ENCODE assay signal across 1 cellular context in the genomic region with DNA sequence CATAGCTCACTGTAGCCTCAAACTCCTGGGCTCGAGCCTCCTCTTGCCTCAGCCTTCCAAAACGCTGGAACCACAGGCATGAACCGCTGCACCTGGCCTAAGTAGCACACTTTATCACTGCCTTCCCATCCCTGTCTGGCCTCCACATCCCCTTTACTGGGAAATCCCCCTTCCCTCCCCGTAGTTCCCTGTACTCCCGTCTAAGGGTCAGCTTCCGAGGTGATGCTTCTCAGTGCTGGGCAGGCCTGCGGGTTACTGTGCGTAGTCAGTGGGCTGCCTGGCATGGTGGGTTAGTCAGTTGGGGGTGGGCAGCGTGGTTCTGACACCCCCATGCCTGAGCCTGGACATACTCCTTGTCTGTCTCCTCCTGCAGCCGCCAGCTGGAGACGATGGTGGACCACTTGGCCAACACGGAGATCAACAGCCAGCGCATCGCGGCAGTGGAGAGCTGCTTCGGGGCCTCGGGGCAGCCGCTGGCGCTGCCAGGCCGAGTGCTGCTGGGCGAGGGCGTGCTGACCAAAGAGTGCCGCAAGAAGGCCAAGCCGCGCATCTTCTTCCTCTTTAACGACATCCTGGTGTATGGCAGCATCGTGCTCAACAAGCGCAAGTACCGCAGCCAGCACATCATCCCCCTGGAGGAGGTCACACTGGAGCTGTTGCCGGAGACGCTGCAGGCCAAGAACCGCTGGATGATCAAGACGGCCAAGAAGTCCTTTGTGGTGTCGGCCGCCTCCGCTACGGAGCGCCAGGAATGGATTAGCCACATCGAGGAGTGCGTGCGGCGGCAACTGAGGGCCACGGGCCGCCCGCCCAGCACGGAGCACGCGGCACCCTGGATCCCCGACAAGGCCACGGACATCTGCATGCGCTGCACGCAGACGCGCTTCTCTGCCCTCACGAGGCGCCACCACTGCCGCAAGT.
TF ChIP-seq lines count a peak whose summit lies in the region.

No MANE protein-coding gene starts in this region.

TF ChIP-seq in GM23338, 12 proteins besides CTCF, POLR2A, EP300 and RAD21 (continued from another document):
- TF ChIP-seq, protein P1, sequence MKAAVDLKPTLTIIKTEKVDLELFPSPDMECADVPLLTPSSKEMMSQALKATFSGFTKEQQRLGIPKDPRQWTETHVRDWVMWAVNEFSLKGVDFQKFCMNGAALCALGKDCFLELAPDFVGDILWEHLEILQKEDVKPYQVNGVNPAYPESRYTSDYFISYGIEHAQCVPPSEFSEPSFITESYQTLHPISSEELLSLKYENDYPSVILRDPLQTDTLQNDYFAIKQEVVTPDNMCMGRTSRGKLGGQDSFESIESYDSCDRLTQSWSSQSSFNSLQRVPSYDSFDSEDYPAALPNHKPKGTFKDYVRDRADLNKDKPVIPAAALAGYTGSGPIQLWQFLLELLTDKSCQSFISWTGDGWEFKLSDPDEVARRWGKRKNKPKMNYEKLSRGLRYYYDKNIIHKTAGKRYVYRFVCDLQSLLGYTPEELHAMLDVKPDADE (IDR thresholded peaks at IDR 0.05): no peak
- no peak for TF ChIP-seq NANOG (IDR thresholded peaks at IDR 0.05; ENCODE audit: borderline replicate concordance)
- TF ChIP-seq, protein P2, sequence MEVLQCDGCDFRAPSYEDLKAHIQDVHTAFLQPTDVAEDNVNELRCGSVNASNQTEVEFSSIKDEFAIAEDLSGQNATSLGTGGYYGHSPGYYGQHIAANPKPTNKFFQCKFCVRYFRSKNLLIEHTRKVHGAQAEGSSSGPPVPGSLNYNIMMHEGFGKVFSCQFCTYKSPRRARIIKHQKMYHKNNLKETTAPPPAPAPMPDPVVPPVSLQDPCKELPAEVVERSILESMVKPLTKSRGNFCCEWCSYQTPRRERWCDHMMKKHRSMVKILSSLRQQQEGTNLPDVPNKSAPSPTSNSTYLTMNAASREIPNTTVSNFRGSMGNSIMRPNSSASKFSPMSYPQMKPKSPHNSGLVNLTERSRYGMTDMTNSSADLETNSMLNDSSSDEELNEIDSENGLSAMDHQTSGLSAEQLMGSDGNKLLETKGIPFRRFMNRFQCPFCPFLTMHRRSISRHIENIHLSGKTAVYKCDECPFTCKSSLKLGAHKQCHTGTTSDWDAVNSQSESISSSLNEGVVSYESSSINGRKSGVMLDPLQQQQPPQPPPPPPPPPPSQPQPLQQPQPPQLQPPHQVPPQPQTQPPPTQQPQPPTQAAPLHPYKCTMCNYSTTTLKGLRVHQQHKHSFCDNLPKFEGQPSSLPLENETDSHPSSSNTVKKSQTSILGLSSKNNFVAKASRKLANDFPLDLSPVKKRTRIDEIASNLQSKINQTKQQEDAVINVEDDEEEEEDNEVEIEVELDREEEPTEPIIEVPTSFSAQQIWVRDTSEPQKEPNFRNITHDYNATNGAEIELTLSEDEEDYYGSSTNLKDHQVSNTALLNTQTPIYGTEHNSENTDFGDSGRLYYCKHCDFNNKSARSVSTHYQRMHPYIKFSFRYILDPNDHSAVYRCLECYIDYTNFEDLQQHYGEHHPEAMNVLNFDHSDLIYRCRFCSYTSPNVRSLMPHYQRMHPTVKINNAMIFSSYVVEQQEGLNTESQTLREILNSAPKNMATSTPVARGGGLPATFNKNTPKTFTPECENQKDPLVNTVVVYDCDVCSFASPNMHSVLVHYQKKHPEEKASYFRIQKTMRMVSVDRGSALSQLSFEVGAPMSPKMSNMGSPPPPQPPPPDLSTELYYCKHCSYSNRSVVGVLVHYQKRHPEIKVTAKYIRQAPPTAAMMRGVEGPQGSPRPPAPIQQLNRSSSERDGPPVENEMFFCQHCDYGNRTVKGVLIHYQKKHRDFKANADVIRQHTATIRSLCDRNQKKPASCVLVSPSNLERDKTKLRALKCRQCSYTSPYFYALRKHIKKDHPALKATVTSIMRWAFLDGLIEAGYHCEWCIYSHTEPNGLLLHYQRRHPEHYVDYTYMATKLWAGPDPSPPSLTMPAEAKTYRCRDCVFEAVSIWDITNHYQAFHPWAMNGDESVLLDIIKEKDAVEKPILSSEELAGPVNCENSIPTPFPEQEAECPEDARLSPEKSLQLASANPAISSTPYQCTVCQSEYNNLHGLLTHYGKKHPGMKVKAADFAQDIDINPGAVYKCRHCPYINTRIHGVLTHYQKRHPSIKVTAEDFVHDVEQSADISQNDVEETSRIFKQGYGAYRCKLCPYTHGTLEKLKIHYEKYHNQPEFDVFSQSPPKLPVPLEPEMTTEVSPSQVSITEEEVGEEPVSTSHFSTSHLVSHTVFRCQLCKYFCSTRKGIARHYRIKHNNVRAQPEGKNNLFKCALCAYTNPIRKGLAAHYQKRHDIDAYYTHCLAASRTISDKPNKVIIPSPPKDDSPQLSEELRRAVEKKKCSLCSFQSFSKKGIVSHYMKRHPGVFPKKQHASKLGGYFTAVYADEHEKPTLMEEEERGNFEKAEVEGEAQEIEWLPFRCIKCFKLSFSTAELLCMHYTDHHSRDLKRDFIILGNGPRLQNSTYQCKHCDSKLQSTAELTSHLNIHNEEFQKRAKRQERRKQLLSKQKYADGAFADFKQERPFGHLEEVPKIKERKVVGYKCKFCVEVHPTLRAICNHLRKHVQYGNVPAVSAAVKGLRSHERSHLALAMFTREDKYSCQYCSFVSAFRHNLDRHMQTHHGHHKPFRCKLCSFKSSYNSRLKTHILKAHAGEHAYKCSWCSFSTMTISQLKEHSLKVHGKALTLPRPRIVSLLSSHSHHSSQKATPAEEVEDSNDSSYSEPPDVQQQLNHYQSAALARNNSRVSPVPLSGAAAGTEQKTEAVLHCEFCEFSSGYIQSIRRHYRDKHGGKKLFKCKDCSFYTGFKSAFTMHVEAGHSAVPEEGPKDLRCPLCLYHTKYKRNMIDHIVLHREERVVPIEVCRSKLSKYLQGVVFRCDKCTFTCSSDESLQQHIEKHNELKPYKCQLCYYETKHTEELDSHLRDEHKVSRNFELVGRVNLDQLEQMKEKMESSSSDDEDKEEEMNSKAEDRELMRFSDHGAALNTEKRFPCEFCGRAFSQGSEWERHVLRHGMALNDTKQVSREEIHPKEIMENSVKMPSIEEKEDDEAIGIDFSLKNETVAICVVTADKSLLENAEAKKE (CRISPR knock-in tag; IDR thresholded peaks at IDR 0.05): no peak
- no peak for TF ChIP-seq CREB1 (CRISPR knock-in tag; IDR thresholded peaks at IDR 0.05; ENCODE audit: low read depth)
- TF ChIP-seq STAT1 (IDR thresholded peaks at IDR 0.05; ENCODE audit: unreplicated experiment): no peak
- no peak for TF ChIP-seq EZH2 (IDR thresholded peaks at IDR 0.05; ENCODE audit: low read depth, unreplicated experiment)
- TF ChIP-seq JUNB (IDR thresholded peaks at IDR 0.05; ENCODE audit: unreplicated experiment): no peak
- no peak for TF ChIP-seq POLR2AphosphoS5 (IDR thresholded peaks at IDR 0.05; ENCODE audit: low read depth)
- no peak for TF ChIP-seq EZH2phosphoT487 (IDR thresholded peaks at IDR 0.05; ENCODE audit: unreplicated experiment)
- TF ChIP-seq, protein P3, sequence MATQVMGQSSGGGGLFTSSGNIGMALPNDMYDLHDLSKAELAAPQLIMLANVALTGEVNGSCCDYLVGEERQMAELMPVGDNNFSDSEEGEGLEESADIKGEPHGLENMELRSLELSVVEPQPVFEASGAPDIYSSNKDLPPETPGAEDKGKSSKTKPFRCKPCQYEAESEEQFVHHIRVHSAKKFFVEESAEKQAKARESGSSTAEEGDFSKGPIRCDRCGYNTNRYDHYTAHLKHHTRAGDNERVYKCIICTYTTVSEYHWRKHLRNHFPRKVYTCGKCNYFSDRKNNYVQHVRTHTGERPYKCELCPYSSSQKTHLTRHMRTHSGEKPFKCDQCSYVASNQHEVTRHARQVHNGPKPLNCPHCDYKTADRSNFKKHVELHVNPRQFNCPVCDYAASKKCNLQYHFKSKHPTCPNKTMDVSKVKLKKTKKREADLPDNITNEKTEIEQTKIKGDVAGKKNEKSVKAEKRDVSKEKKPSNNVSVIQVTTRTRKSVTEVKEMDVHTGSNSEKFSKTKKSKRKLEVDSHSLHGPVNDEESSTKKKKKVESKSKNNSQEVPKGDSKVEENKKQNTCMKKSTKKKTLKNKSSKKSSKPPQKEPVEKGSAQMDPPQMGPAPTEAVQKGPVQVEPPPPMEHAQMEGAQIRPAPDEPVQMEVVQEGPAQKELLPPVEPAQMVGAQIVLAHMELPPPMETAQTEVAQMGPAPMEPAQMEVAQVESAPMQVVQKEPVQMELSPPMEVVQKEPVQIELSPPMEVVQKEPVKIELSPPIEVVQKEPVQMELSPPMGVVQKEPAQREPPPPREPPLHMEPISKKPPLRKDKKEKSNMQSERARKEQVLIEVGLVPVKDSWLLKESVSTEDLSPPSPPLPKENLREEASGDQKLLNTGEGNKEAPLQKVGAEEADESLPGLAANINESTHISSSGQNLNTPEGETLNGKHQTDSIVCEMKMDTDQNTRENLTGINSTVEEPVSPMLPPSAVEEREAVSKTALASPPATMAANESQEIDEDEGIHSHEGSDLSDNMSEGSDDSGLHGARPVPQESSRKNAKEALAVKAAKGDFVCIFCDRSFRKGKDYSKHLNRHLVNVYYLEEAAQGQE (IDR thresholded peaks at IDR 0.05; ENCODE audit: unreplicated experiment): no peak
- no peak for TF ChIP-seq ZNF114 (CRISPR knock-in tag; IDR thresholded peaks at IDR 0.05)
